ENCODE assay signal across 6 cellular contexts in genomic region chr18:58523497-58523896, GRCh38.
DNase-seq lines count a peak whose midpoint lies in the region; ATAC-seq and TF ChIP-seq lines count a peak whose summit lies in the region.
"Not testable (repeated sequence)": the region's sequence is repeated elsewhere in the genome, so short reads cannot be mapped to it uniquely, and the experiment has no call there.

No MANE protein-coding gene starts in this region.

- not testable (repeated sequence) for H3K36me3 Mint-ChIP-seq in stimulated activated memory B cell treated with anti-CD40 and anti-IgM and Interleukin-4, amounts not matched to agents 10 μg/mL and 1 μg/mL and 100 μg/mL, for 72 hours

- ATAC-seq in GM18909 (IDR thresholded peaks at IDR 0.05; ENCODE audit: poor library complexity, unreplicated experiment) (peak; percentile 28), HG03354 (IDR thresholded peaks at IDR 0.05; ENCODE audit: poor library complexity, severe bottlenecking, unreplicated experiment) (peak; percentile 41)
- not testable (repeated sequence) for ATAC-seq in stimulated activated memory B cell treated with anti-CD40 and anti-IgM and Interleukin-4, amounts not matched to agents 10 μg/mL and 1 μg/mL and 100 μg/mL, for 72 hours

- peak overlapping the region; percentile 47 for H3K27ac ChIP-seq in cardiac muscle cell

- DNase-seq in GM12865 (ENCODE audit: low read depth) (peak; percentile 70), NCI-H82 (lab: John Stamatoyannopoulos, UW) (peak; percentile 13)
- DNase-seq in cardiac muscle cell (ENCODE audit: low read depth in 1 of 2, low spot score in 1 of 2), result not testable (repeated sequence)

- H3K27me3 ChIP-seq in cardiac muscle cell, result not testable (repeated sequence)

- H3K4me1 ChIP-seq in cardiac muscle cell (ENCODE audit: low read depth), result not testable (repeated sequence)

- H3K4me3 ChIP-seq in GM12865 (ENCODE audit: low read depth, low read length); cardiac muscle cell: not testable (repeated sequence)

- H3K9me3 ChIP-seq in cardiac muscle cell (ENCODE audit: low read depth), result not testable (repeated sequence)

- H3K36me3 ChIP-seq in cardiac muscle cell, result peaks cover 37% of the 10 kb centered on the region

- H3K9me3 Mint-ChIP-seq in stimulated activated memory B cell treated with anti-CD40 and anti-IgM and Interleukin-4, amounts not matched to agents 10 μg/mL and 1 μg/mL and 100 μg/mL, for 72 hours, result not testable (repeated sequence)

- TF ChIP-seq CTCF in GM12865 (IDR thresholded peaks at IDR 0.05; ENCODE audit: insufficient read depth, low read depth, low read length, missing control alignments); cardiac muscle cell (IDR thresholded peaks at IDR 0.05; ENCODE audit: low read depth, low read length): not testable (repeated sequence)

- H3K27ac Mint-ChIP-seq in stimulated activated memory B cell treated with anti-CD40 and anti-IgM and Interleukin-4, amounts not matched to agents 10 μg/mL and 1 μg/mL and 100 μg/mL, for 72 hours, result peak overlapping the region; percentile 12

- not testable (repeated sequence) for H3K4me3 Mint-ChIP-seq in stimulated activated memory B cell treated with anti-CD40 and anti-IgM and Interleukin-4, amounts not matched to agents 10 μg/mL and 1 μg/mL and 100 μg/mL, for 72 hours

- not testable (repeated sequence) for H3K27me3 Mint-ChIP-seq in stimulated activated memory B cell treated with anti-CD40 and anti-IgM and Interleukin-4, amounts not matched to agents 10 μg/mL and 1 μg/mL and 100 μg/mL, for 72 hours

- peaks cover 27% of the 10 kb centered on the region for H3K4me1 Mint-ChIP-seq in stimulated activated memory B cell treated with anti-CD40 and anti-IgM and Interleukin-4, amounts not matched to agents 10 μg/mL and 1 μg/mL and 100 μg/mL, for 72 hours
